In genomic region chr19:10991521-10992081, GRCh38 we compare ENCODE assay signal across 1 cellular context.
TF ChIP-seq lines count a peak whose summit lies in the region.

No MANE protein-coding gene starts in this region.

TF ChIP-seq in HEK293, 187 proteins besides CTCF, POLR2A, EP300 and RAD21:
- TF ChIP-seq ZNF16 (tag by site-specific recombination; IDR thresholded peaks at IDR 0.05; ENCODE audit: low read depth) (peak; percentile 84), ZNF629 (tag by site-specific recombination; IDR thresholded peaks at IDR 0.05) (no peak), ZNF48 (tag by site-specific recombination; IDR thresholded peaks at IDR 0.05) (no peak), ZNF623 (tag by site-specific recombination; IDR thresholded peaks at IDR 0.05) (peak; percentile 97), ZSCAN30 (tag by site-specific recombination; IDR thresholded peaks at IDR 0.05) (no peak)
